In genomic region chrX:74906427-74906826, GRCh38 we compare ENCODE assay signal across 31 cellular contexts.
"Had no signal": no experiment of that assay in that cellular context is flagged by ENCODE, and none has a peak within 500 bp of the region (broad histone marks: within the 10 kb centered on the region; RNA-seq: fewer than 3 reads in every experiment).

No MANE protein-coding gene starts in this region.

- DNase-seq: activated B cell treated with CpG ODN at 0.5 μM for 24 hours; activated CD4-positive, alpha-beta memory T cell treated with anti-CD3 and anti-CD28 coated beads for 36 hours; activated CD4-positive, alpha-beta T cell treated with anti-CD3 and anti-CD28 coated beads for 4 hours; activated CD4-positive, alpha-beta T cell treated with anti-CD3 and anti-CD28 coated beads, Interleukin-2, amount 10 ng/mL, durations not matched to agents 24 days and 14 days; activated CD4-positive, alpha-beta T cell treated with anti-CD3 and anti-CD28 coated beads, Interleukin-2, amount 50 U/mL, for 1 hour; activated CD4-positive, alpha-beta T cell treated with anti-CD3 and anti-CD28 coated beads, Interleukin-2, amount 50 U/mL, for 4 hours; activated CD4-positive, CD25-positive, alpha-beta regulatory T cell treated with anti-CD3 and anti-CD28 coated beads, Interleukin-2, amount 50 U/mL, for 72 hours; activated CD8-positive, alpha-beta memory T cell treated with anti-CD3 and anti-CD28 coated beads, Interleukin-2, amount 50 U/mL, for 4 hours; activated CD8-positive, alpha-beta T cell treated with anti-CD3 and anti-CD28 coated beads for 36 hours; activated effector memory CD4-positive, alpha-beta T cell treated with anti-CD3 and anti-CD28 coated beads, Interleukin-2, amount 50 U/mL, for 16 hours; activated gamma-delta T cell treated with Interleukin-2 at 50 U/mL for 16 hours; activated naive CD4-positive, alpha-beta T cell; activated naive CD4-positive, alpha-beta T cell treated with anti-CD3 and anti-CD28 coated beads for 36 hours; activated naive CD4-positive, alpha-beta T cell treated with anti-CD3 and anti-CD28 coated beads, Interleukin-2, amount 50 U/mL, for 16 hours; activated naive CD8-positive, alpha-beta T cell treated with anti-CD3 and anti-CD28 coated beads for 36 hours; activated T-cell treated with anti-CD3 and anti-CD28 coated beads for 4 hours; activated T-cell treated with anti-CD3 and anti-CD28 coated beads, Interleukin-2, amount 50 U/mL, for 1 hour; activated T-cell treated with anti-CD3 and anti-CD28 coated beads, Interleukin-2, amount 50 U/mL, for 4 hours; activated T-cell treated with anti-CD3 and anti-CD28 coated beads, Interleukin-2, amount 50 U/mL, for 72 hours; adrenal gland; amniotic stem cell; aorta; body of pancreas; brain microvascular endothelial cell; central memory CD4-positive, alpha-beta T cell; cerebellar nuclear complex; T-helper 1 cell; T-helper 2 cell; T-helper 9 cell had no signal

- H3K27me3 ChIP-seq: body of pancreas, brain microvascular endothelial cell had no signal

- H3K36me3 ChIP-seq: adrenal gland, brain microvascular endothelial cell, breast epithelium had no signal

- H3K4me3 ChIP-seq: adrenal gland, body of pancreas, breast epithelium had no signal

- H3K27ac ChIP-seq: adrenal gland, body of pancreas, brain microvascular endothelial cell, breast epithelium, VCaP had no signal

- H3K4me1 ChIP-seq: adrenal gland, body of pancreas, breast epithelium had no signal

- H3K9me3 ChIP-seq: adrenal gland, body of pancreas, breast epithelium had no signal
